In the genomic region with DNA sequence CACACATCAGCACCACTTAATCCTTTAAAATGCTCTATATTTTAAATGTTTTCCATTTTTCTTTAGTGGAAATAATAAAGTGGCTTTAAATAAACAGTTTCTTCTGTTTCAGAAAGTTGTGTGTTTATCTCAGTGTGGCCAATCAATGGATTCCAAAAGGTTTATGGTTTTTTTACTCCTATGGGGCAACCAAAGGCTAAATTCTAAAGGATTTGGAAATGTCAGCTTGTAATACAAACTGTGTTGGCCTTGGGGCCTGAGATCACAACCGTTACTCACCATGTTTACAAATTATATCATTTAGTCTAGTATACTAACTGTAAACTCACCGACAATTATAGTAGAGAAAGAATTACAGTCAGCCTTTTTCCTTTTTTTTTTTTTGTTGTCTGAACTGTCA, we compare ENCODE assay signal across 19 cellular contexts.
"Had no signal": no experiment of that assay in that cellular context is flagged by ENCODE, and none has a peak within 500 bp of the region (broad histone marks: within the 10 kb centered on the region; RNA-seq: fewer than 3 reads in every experiment).

No MANE protein-coding gene starts in this region.

- DNase-seq: esophagus squamous epithelium; foreskin melanocyte; head of caudate nucleus; hippocampal formation; kidney glomerular epithelial cell; mucosa of descending colon; naive thymus-derived CD8-positive, alpha-beta T cell; psoas muscle; retina; right lobe of liver; stimulated activated CD4-positive, alpha-beta T cell treated with anti-CD3 and anti-CD28 coated beads, Interleukin-4, amount 100 ng/mL, for 1 hour; stimulated activated CD8-positive, alpha-beta memory T cell treated with anti-CD3 and anti-CD28 coated beads, Interleukin-4, amount 100 ng/mL, for 48 hours; stimulated activated naive CD8-positive, alpha-beta T cell treated with anti-CD3 and anti-CD28 coated beads, Interleukin-15, Interleukin-2, amounts not matched to agents 100 U/mL and 50 U/mL, for 24 hours; thyroid gland had no signal

- H3K36me3 ChIP-seq: esophagus squamous epithelium, neutrophil, right lobe of liver, suprapubic skin, thyroid gland had no signal

- ATAC-seq: mucosa of descending colon; naive thymus-derived CD8-positive, alpha-beta T cell; psoas muscle; right lobe of liver; stimulated activated effector memory CD8-positive, alpha-beta T cell treated with anti-CD3 and anti-CD28 coated beads, Interleukin-12 subunit alpha, Interleukin-12 subunit beta, amount 100 ng/mL, for 72 hours; stimulated activated naive CD8-positive, alpha-beta T cell treated with anti-CD3 and anti-CD28 coated beads, Interleukin-15, Interleukin-2, amounts not matched to agents 100 U/mL and 50 U/mL, for 24 hours had no signal

- H3K27ac ChIP-seq: esophagus squamous epithelium, neutrophil, psoas muscle, right lobe of liver, suprapubic skin, thyroid gland had no signal

- H3K27me3 ChIP-seq: esophagus squamous epithelium, neutrophil, right lobe of liver, suprapubic skin, thyroid gland had no signal

- H3K9me3 ChIP-seq: esophagus squamous epithelium, mucosa of descending colon, neutrophil, psoas muscle, right lobe of liver, suprapubic skin, thyroid gland had no signal

- H3K27me3 Mint-ChIP-seq: dendritic cell treated with granulocyte-macrophage colony-stimulating factor and Interleukin-4, amounts not matched to agents 40 ng/mL and 50 ng/mL, for 4 days; naive thymus-derived CD8-positive, alpha-beta T cell had no signal

- H3K4me1 ChIP-seq: esophagus squamous epithelium, psoas muscle, right lobe of liver, suprapubic skin, thyroid gland had no signal

- H3K4me3 Mint-ChIP-seq: dendritic cell treated with granulocyte-macrophage colony-stimulating factor and Interleukin-4, amounts not matched to agents 40 ng/mL and 50 ng/mL, for 4 days; naive thymus-derived CD8-positive, alpha-beta T cell; stimulated activated effector memory CD8-positive, alpha-beta T cell treated with anti-CD3 and anti-CD28 coated beads, Interleukin-12 subunit alpha, Interleukin-12 subunit beta, amount 100 ng/mL, for 72 hours; type B pancreatic cell had no signal

- H3K27ac Mint-ChIP-seq: dendritic cell treated with granulocyte-macrophage colony-stimulating factor and Interleukin-4, amounts not matched to agents 40 ng/mL and 50 ng/mL, for 4 days; naive thymus-derived CD8-positive, alpha-beta T cell; stimulated activated effector memory CD8-positive, alpha-beta T cell treated with anti-CD3 and anti-CD28 coated beads, Interleukin-12 subunit alpha, Interleukin-12 subunit beta, amount 100 ng/mL, for 72 hours; type B pancreatic cell had no signal

- H3K9me3 Mint-ChIP-seq: dendritic cell treated with granulocyte-macrophage colony-stimulating factor and Interleukin-4, amounts not matched to agents 40 ng/mL and 50 ng/mL, for 4 days; stimulated activated effector memory CD8-positive, alpha-beta T cell treated with anti-CD3 and anti-CD28 coated beads, Interleukin-12 subunit alpha, Interleukin-12 subunit beta, amount 100 ng/mL, for 72 hours; type B pancreatic cell had no signal

- H3K4me1 Mint-ChIP-seq: naive thymus-derived CD8-positive, alpha-beta T cell; stimulated activated effector memory CD8-positive, alpha-beta T cell treated with anti-CD3 and anti-CD28 coated beads, Interleukin-12 subunit alpha, Interleukin-12 subunit beta, amount 100 ng/mL, for 72 hours had no signal

- H3K4me3 ChIP-seq: esophagus squamous epithelium, mucosa of descending colon, psoas muscle, right lobe of liver, suprapubic skin, thyroid gland had no signal

- H3K36me3 Mint-ChIP-seq: naive thymus-derived CD8-positive, alpha-beta T cell; stimulated activated effector memory CD8-positive, alpha-beta T cell treated with anti-CD3 and anti-CD28 coated beads, Interleukin-12 subunit alpha, Interleukin-12 subunit beta, amount 100 ng/mL, for 72 hours; type B pancreatic cell had no signal
